21 cellular contexts compared by ENCODE assay signal in genomic region chr2:38856165-38856564, GRCh38. TPM values are rescaled to one million over a fixed set of nuclear protein-coding genes. Genes with fewer than 3 reads are reported as not detected.
A peak's percentile ranks its signal among the peaks of the same experiment; 100 is the strongest.
DNase-seq lines count a peak whose midpoint lies in the region; ATAC-seq, FAIRE-seq and TF ChIP-seq lines count a peak whose summit lies in the region.
"Had no signal": no experiment of that assay in that cellular context is flagged by ENCODE, and none has a peak within 500 bp of the region (broad histone marks: within the 10 kb centered on the region; RNA-seq: fewer than 3 reads in every experiment).

No MANE protein-coding gene starts in this region.

- no peaks in the 10 kb centered on the region for H3K4me1 ChIP-seq in K562 (replicated peaks in 1 of 2; ENCODE audit: control insufficient read depth in 2 of 2, insufficient read depth in 2 of 2, low read length in 2 of 2)
- H3K4me1 ChIP-seq in foreskin keratinocyte: no peaks in the 10 kb centered on the region
- no peaks in the 10 kb centered on the region for H3K4me1 ChIP-seq in GM23338 (ENCODE audit: insufficient read depth)
- H3K4me1 ChIP-seq: pancreas, sigmoid colon had no signal

- H2AFZ ChIP-seq in K562 (ENCODE audit: low read depth, low read length) (no peak overlapping the region), GM23338 (no peak overlapping the region)

- no peak for TF ChIP-seq EP300 in K562 (IDR thresholded peaks at IDR 0.05; ENCODE audit: low read length)

- no peak overlapping the region for H3K4me2 ChIP-seq in K562 (ENCODE audit: insufficient read depth, low read length)
- H3K4me2 ChIP-seq in GM23338: no peak overlapping the region

- H3F3A ChIP-seq in GM23338 (replicated peaks; ENCODE audit: low read depth): no peaks in the 10 kb centered on the region

- POLR2A ChIA-PET in K562 (lab: Yijun Ruan, JAX): interaction anchor here (0.5 to 1.7 kb wide), 5 partner anchors 9 to 126 kb away, joined by 3 to 4 read pairs (median 3); partner anchors contain the start of gene SRSF7

- H3K9ac ChIP-seq in K562 (ENCODE audit: insufficient read depth in 1 of 2, low read depth in 2 of 2, low read length in 2 of 2): no peak overlapping the region

- no peak for FAIRE-seq in HTR-8/SVneo (lab: Jason Lieb, UNC)
- FAIRE-seq in K562 (lab: Jason Lieb, UNC): no peak
- FAIRE-seq: H54, pancreas had no signal

- CTCF ChIA-PET in K562 (lab: Yijun Ruan, JAX; ENCODE audit: low intra/inter-chr PET ratio): no interaction called here

- H3K4me1 Mint-ChIP-seq in GM23338: no peaks in the 10 kb centered on the region
- H3K4me1 Mint-ChIP-seq: activated CD8-positive, alpha-beta memory T cell treated with anti-CD3 and anti-CD28 coated beads, Interleukin-2, amount 10 ng/mL, durations not matched to agents 7 days and 5 days had no signal

- no peak for TF ChIP-seq RAD21 in K562 (CRISPR knock-in tag; conservative IDR thresholded peaks at IDR 0.05 in 1 of 2, IDR thresholded peaks at IDR 0.05 in 1 of 2)

- DNase-seq in AG08396 (ENCODE audit: low spot score) (peak; percentile 13), HTR-8/SVneo (ENCODE audit: insufficient read length, low spot score) (peak; percentile 14), K562 (ENCODE audit: extremely low read depth in 1 of 4, low spot score in 3 of 4) (no peak), foreskin keratinocyte (peak; percentile 50 to 71), GM19240 (ENCODE audit: insufficient read length, low spot score) (no peak), HuH-7.5 (ENCODE audit: low spot score) (no peak), C1 segment of cervical spinal cord (lab: John Stamatoyannopoulos, UW) (no peak), GM23338 (ENCODE audit: low spot score) (no peak)
- DNase-seq: activated CD4-positive, CD25-positive, alpha-beta regulatory T cell treated with anti-CD3 and anti-CD28 coated beads, Interleukin-2, amount 50 U/mL, for 72 hours; activated CD8-positive, alpha-beta memory T cell treated with anti-CD3 and anti-CD28 coated beads, Interleukin-2, amount 10 ng/mL, durations not matched to agents 7 days and 5 days; activated effector memory CD4-positive, alpha-beta T cell treated with Interleukin-2 at 50 U/mL for 16 hours; anterior cingulate cortex; NCI-H1694 treated with DMSO at 0.1 percent for 48 hours; pancreas; SHP77 treated with DMSO at 0.1 percent for 48 hours; sigmoid colon; stimulated activated CD4-positive, alpha-beta T cell treated with anti-CD3 and anti-CD28 coated beads, Interleukin-2, amount 100 ng/mL, for 48 hours; substantia nigra; T-helper 2 cell had no signal

- WGBS in K562 (ENCODE audit: insufficient coverage, low coverage, missing lambda C conversion rate): 93% methylated on average over 1 of the region's 1 CpG

- no peaks in the 10 kb centered on the region for H4K20me1 ChIP-seq in K562 (replicated peaks; ENCODE audit: control insufficient read depth, insufficient read depth, low read length)
- no peaks in the 10 kb centered on the region; the same call in 1 of the 2 replicates for H4K20me1 ChIP-seq in GM23338 (replicated peaks; ENCODE audit: insufficient read depth)

- TF ChIP-seq CTCF in K562 (IDR thresholded peaks at IDR 0.05 in 2 of 3, conservative IDR thresholded peaks at IDR 0.05 in 1 of 3; ENCODE audit: insufficient read depth in 2 of 3, low read depth in 1 of 3, low read length in 3 of 3) (no peak), foreskin keratinocyte (conservative IDR thresholded peaks at IDR 0.05) (no peak), GM23338 (conservative IDR thresholded peaks at IDR 0.05; ENCODE audit: low read depth in 2 of 2) (no peak)

- intact Hi-C loops in K562 (cut with micrococcal nuclease): no loop called here

- H3K27me3 ChIP-seq in K562 (ENCODE audit: control insufficient read depth in 2 of 2, insufficient read depth in 2 of 2, low read length in 2 of 2) (no peaks in the 10 kb centered on the region), foreskin keratinocyte (no peaks in the 10 kb centered on the region), GM23338 (ENCODE audit: insufficient read depth) (no peaks in the 10 kb centered on the region)
- H3K27me3 ChIP-seq: pancreas, sigmoid colon had no signal

- H3K27ac ChIP-seq in K562 (ENCODE audit: extremely low read depth, low read depth, low read length): no peak overlapping the region
- H3K27ac ChIP-seq in foreskin keratinocyte: no peak overlapping the region
- no peak overlapping the region for H3K27ac ChIP-seq in GM23338 (ENCODE audit: low read depth)
- H3K27ac ChIP-seq: pancreas, sigmoid colon had no signal

- ATAC-seq in K562: no peak
- peak; percentile 12 for ATAC-seq in foreskin keratinocyte
- ATAC-seq in GM23338: no peak
- ATAC-seq: activated CD8-positive, alpha-beta memory T cell treated with anti-CD3 and anti-CD28 coated beads, Interleukin-2, amount 10 ng/mL, durations not matched to agents 7 days and 5 days; pancreas had no signal

- H3K9me3 ChIP-seq in K562 (replicated peaks; ENCODE audit: control insufficient read depth, insufficient read depth, low read depth, low read length): no peaks in the 10 kb centered on the region
- H3K9me3 ChIP-seq: pancreas, sigmoid colon had no signal

- in situ Hi-C loops in K562 (cut with MboI): no loop called here

- H3K4me3 ChIP-seq in K562 (no peak overlapping the region), GM23338 (no peak overlapping the region)
- H3K4me3 ChIP-seq: pancreas, sigmoid colon had no signal

- no peak overlapping the region for H3K27ac Mint-ChIP-seq in GM23338
- H3K27ac Mint-ChIP-seq: activated CD8-positive, alpha-beta memory T cell treated with anti-CD3 and anti-CD28 coated beads, Interleukin-2, amount 10 ng/mL, durations not matched to agents 7 days and 5 days; B cell had no signal

- no TSS peak for BruUV-seq in K562 (replicated peaks; lab: Mats Ljungman, UMichigan)

- H3K4me3 Mint-ChIP-seq in GM23338: no peak overlapping the region
- H3K4me3 Mint-ChIP-seq: activated CD8-positive, alpha-beta memory T cell treated with anti-CD3 and anti-CD28 coated beads, Interleukin-2, amount 10 ng/mL, durations not matched to agents 7 days and 5 days; B cell had no signal

- H3K36me3 Mint-ChIP-seq in GM23338 (ENCODE audit: low read depth): peaks cover 58% of the 10 kb centered on the region

- H3K79me2 ChIP-seq in K562 (ENCODE audit: control insufficient read depth, insufficient read depth, low read length): no peaks in the 10 kb centered on the region
- H3K79me2 ChIP-seq in GM23338 (replicated peaks; ENCODE audit: insufficient read depth): no peaks in the 10 kb centered on the region

- H3K27me3 Mint-ChIP-seq in GM23338 (ENCODE audit: insufficient read depth, low read depth, poor library complexity): no peaks in the 10 kb centered on the region
- H3K27me3 Mint-ChIP-seq: activated CD8-positive, alpha-beta memory T cell treated with anti-CD3 and anti-CD28 coated beads, Interleukin-2, amount 10 ng/mL, durations not matched to agents 7 days and 5 days; B cell had no signal

- TF ChIP-seq POLR2A in K562 (conservative IDR thresholded peaks at IDR 0.05): no peak

- H3K9me1 ChIP-seq in K562 (ENCODE audit: control insufficient read depth, insufficient read depth, low read length): no peaks in the 10 kb centered on the region

- H3K36me3 ChIP-seq in K562 (ENCODE audit: control insufficient read depth, insufficient read depth, low read length): peaks cover 54% of the 10 kb centered on the region; the same call in 2 of the 3 replicates
- H3K36me3 ChIP-seq in GM23338 (ENCODE audit: insufficient read depth): peaks cover 25% of the 10 kb centered on the region

- no peaks in the 10 kb centered on the region for H3K9me2 ChIP-seq in GM23338 (ENCODE audit: insufficient read depth)

- no peaks in the 10 kb centered on the region; the same call in 2 of the 3 replicates for H3K9me3 Mint-ChIP-seq in GM23338

RNA-seq across cellular contexts. Expression of gene DHX57, which starts 19.6 kb away (rescaled TPM):
- 30.4 and 67.1 TPM in 2 replicates for total RNA-seq in K562 (2011; cell fraction: chromatin; rRNA removed; ENCODE audit: low replicate concordance)
- 13.2 and 20.3 TPM in 2 replicates for total RNA-seq in K562 (2011; cell fraction: nucleolus; rRNA removed)
- 27.6 and 28.2 TPM in 2 replicates for total RNA-seq in K562 (2011; cell fraction: nucleoplasm; rRNA removed)
- total RNA-seq in K562 (2014; rRNA removed) (15.1 and 15.8 TPM in 2 replicates), K562 (2014; rRNA removed; fragmentation: Illumina TruSeq; extraction: Trizol) (20.8 and 22.1 TPM in 2 replicates), K562 (2015; rRNA removed; fragmentation: Illumina TruSeq; extraction: Trizol) (17.0 and 20.2 TPM in 2 replicates), K562 (2021) (18.4 and 20.1 TPM in 2 replicates), foreskin keratinocyte (26.1 and 26.6 TPM in 2 replicates)
- polyA plus RNA-seq in K562 (2011; rRNA removed) (15.9 and 23.6 TPM in 2 replicates), K562 (2014; fragmentation: Illumina TruSeq; extraction: Trizol) (15.6 and 17.9 TPM in 2 replicates), K562 (2014; fragmentation: Nextera tagmentation; extraction: Ambion mirVana) (10 to 100 TPM in 1 of 2 experiments, 1 to 10 TPM in 1; 7.4 to 10.2 TPM), K562 (2014; rRNA removed) (13.1 and 14.8 TPM in 2 replicates), foreskin keratinocyte (11.7 and 12.6 TPM in 2 replicates), GM23338 (2016; fragmentation: Nextera tagmentation; extraction: Ambion mirVana) (13.3 and 13.6 TPM in 2 replicates)
- polyA plus RNA-seq in K562 (2011; cell fraction: cytosol; rRNA removed): 5.8 and 8.1 TPM in 2 replicates
- 13.0 and 13.4 TPM in 2 replicates for polyA plus RNA-seq in K562 (2011; cell fraction: nucleus; rRNA removed)
- polyA plus RNA-seq in K562 (2012): 8.7 and 11.1 TPM in 2 replicates
- polyA minus RNA-seq in K562 (2011; rRNA and poly(A)+ RNA removed): 41.6 and 43.8 TPM in 2 replicates
- polyA minus RNA-seq in K562 (2011; cell fraction: cytosol; rRNA and poly(A)+ RNA removed): 16.9 and 25.6 TPM in 2 replicates
- 9.4 and 16.1 TPM in 2 replicates for polyA minus RNA-seq in K562 (2011; cell fraction: nucleus; rRNA and poly(A)+ RNA removed)
- 32.9 and 34.0 TPM in 2 replicates for total RNA-seq in GM23338 (2014; rRNA removed; shearing (Covaris generic))

RNA-seq across cellular contexts. Expression of gene MORN2, which starts 19.6 kb away (rescaled TPM):
- 0.67 and 0.81 TPM in 2 replicates for total RNA-seq in K562 (2011; cell fraction: chromatin; rRNA removed; ENCODE audit: low replicate concordance)
- 1.2 and 2.2 TPM in 2 replicates for total RNA-seq in K562 (2011; cell fraction: nucleolus; rRNA removed)
- total RNA-seq in K562 (2011; cell fraction: nucleoplasm; rRNA removed): 2.1 and 2.8 TPM in 2 replicates
- total RNA-seq in K562 (2014; rRNA removed): 10.4 and 10.8 TPM in 2 replicates
- 20.8 and 21.1 TPM in 2 replicates for total RNA-seq in K562 (2014; rRNA removed; fragmentation: Illumina TruSeq; extraction: Trizol)
- 16.9 and 23.6 TPM in 2 replicates for total RNA-seq in K562 (2015; rRNA removed; fragmentation: Illumina TruSeq; extraction: Trizol)
- 10.2 and 10.4 TPM in 2 replicates for total RNA-seq in K562 (2021)
- 11.9 and 18.5 TPM in 2 replicates for polyA plus RNA-seq in K562 (2011; rRNA removed)
- polyA plus RNA-seq in K562 (2011; cell fraction: cytosol; rRNA removed): 3.2 and 6.2 TPM in 2 replicates
- 1.7 and 3.2 TPM in 2 replicates for polyA plus RNA-seq in K562 (2011; cell fraction: nucleus; rRNA removed)
- 12.1 and 35.2 TPM in 2 replicates for polyA plus RNA-seq in K562 (2012)
- 15.3 and 16.9 TPM in 2 replicates for polyA plus RNA-seq in K562 (2014; fragmentation: Illumina TruSeq; extraction: Trizol)
- polyA plus RNA-seq in K562 (2014; fragmentation: Nextera tagmentation; extraction: Ambion mirVana): 10 to 100 TPM; 35.4 to 39.5 TPM
- 19.4 and 25.8 TPM in 2 replicates for polyA plus RNA-seq in K562 (2014; rRNA removed)
- 9.4 and 10.2 TPM in 2 replicates for polyA minus RNA-seq in K562 (2011; rRNA and poly(A)+ RNA removed)
- 3.2 TPM in 1 of 2 replicates, not detected in the other for polyA minus RNA-seq in K562 (2011; cell fraction: cytosol; rRNA and poly(A)+ RNA removed)
- polyA minus RNA-seq in K562 (2011; cell fraction: nucleus; rRNA and poly(A)+ RNA removed): 0.67 and 1.00 TPM in 2 replicates
- total RNA-seq in foreskin keratinocyte: 17.3 and 20.5 TPM in 2 replicates
- polyA plus RNA-seq in foreskin keratinocyte: 26.0 and 27.3 TPM in 2 replicates
- 5.9 and 7.6 TPM in 2 replicates for total RNA-seq in GM23338 (2014; rRNA removed; shearing (Covaris generic))
- 45.2 and 47.8 TPM in 2 replicates for polyA plus RNA-seq in GM23338 (2016; fragmentation: Nextera tagmentation; extraction: Ambion mirVana)

RNA-seq across cellular contexts. Expression of gene ARHGEF33, which starts 33.5 kb away (rescaled TPM):
- 0.35 TPM in 1 of 2 replicates, not detected in the other for total RNA-seq in K562 (2011; cell fraction: chromatin; rRNA removed; ENCODE audit: low replicate concordance)
- total RNA-seq in K562 (2011; cell fraction: nucleolus; rRNA removed): not detected in 2 replicates
- total RNA-seq in K562 (2011; cell fraction: nucleoplasm; rRNA removed): not detected in 2 replicates
- total RNA-seq in K562 (2014; rRNA removed): 0.04 TPM in 1 of 2 replicates, not detected in the other
- total RNA-seq in K562 (2014; rRNA removed; fragmentation: Illumina TruSeq; extraction: Trizol): not detected in 2 replicates
- 0.04 TPM in 1 of 2 replicates, not detected in the other for total RNA-seq in K562 (2015; rRNA removed; fragmentation: Illumina TruSeq; extraction: Trizol)
- 0.02 TPM in 1 of 2 replicates, not detected in the other for total RNA-seq in K562 (2021)
- polyA plus RNA-seq in K562 (2011; rRNA removed): 0.01 and 0.03 TPM in 2 replicates
- polyA plus RNA-seq in K562 (2011; cell fraction: cytosol; rRNA removed): 0.01 and 0.04 TPM in 2 replicates
- polyA plus RNA-seq in K562 (2011; cell fraction: nucleus; rRNA removed): 0.07 and 0.10 TPM in 2 replicates
- 0.01 TPM in 1 of 2 replicates, not detected in the other for polyA plus RNA-seq in K562 (2012)
- not detected in 2 replicates for polyA plus RNA-seq in K562 (2014; fragmentation: Illumina TruSeq; extraction: Trizol)
- polyA plus RNA-seq in K562 (2014; fragmentation: Nextera tagmentation; extraction: Ambion mirVana): under 1 TPM in 1 of 2 experiments, not detected in 1; 0.08 TPM
- not detected in 2 replicates for polyA plus RNA-seq in K562 (2014; rRNA removed)
- polyA minus RNA-seq in K562 (2011; rRNA and poly(A)+ RNA removed): 0.03 TPM in 1 of 2 replicates, not detected in the other
- not detected in 2 replicates for polyA minus RNA-seq in K562 (2011; cell fraction: cytosol; rRNA and poly(A)+ RNA removed)
- 0.11 TPM in 1 of 2 replicates, not detected in the other for polyA minus RNA-seq in K562 (2011; cell fraction: nucleus; rRNA and poly(A)+ RNA removed)
- 0.28 and 0.37 TPM in 2 replicates for total RNA-seq in foreskin keratinocyte
- polyA plus RNA-seq in foreskin keratinocyte: 0.18 and 0.34 TPM in 2 replicates
- 0.10 and 9.2 TPM in 2 replicates for total RNA-seq in GM23338 (2014; rRNA removed; shearing (Covaris generic))
- 1.6 and 1.8 TPM in 2 replicates for polyA plus RNA-seq in GM23338 (2016; fragmentation: Nextera tagmentation; extraction: Ambion mirVana)

Comparison
In these comparisons a context has a peak if more than half of its experiments do, and no peak if none do; other contexts are left out.
1. DNase-seq: peak in AG08396 (single experiment), HTR-8/SVneo (single experiment) and foreskin keratinocyte (2 of 2); none in K562 (0 of 4), GM19240 (single experiment), HuH-7.5 (single experiment), C1 segment of cervical spinal cord (0 of 14) and GM23338 (single experiment).